20 cellular contexts compared by ENCODE assay signal in genomic region chr12:49282302-49282701, GRCh38. TPM values are rescaled to one million over a fixed set of nuclear protein-coding genes. Genes with fewer than 3 reads are reported as not detected.
DNase-seq lines count a peak whose midpoint lies in the region; ATAC-seq, FAIRE-seq and TF ChIP-seq lines count a peak whose summit lies in the region.
"Had no signal": no experiment of that assay in that cellular context is flagged by ENCODE, and none has a peak within 500 bp of the region (broad histone marks: within the 10 kb centered on the region; RNA-seq: fewer than 3 reads in every experiment).

No MANE protein-coding gene starts in this region.

- no peak overlapping the region for H3K18ac ChIP-seq in mesendoderm (ENCODE audit: low read length)

- no TSS peak for BruUV-seq in K562 (replicated peaks; lab: Mats Ljungman, UMichigan)

- H2BK5ac ChIP-seq in mesendoderm (ENCODE audit: low read length): no peak overlapping the region

- H3K9me3 ChIP-seq in NT2/D1 (ENCODE audit: insufficient read depth, low read length): peaks cover 9% of the 10 kb centered on the region; the same call in 1 of the 2 replicates
- H3K9me3 ChIP-seq in K562 (replicated peaks; ENCODE audit: control insufficient read depth, insufficient read depth, low read depth, low read length): no peaks in the 10 kb centered on the region
- no peaks in the 10 kb centered on the region for H3K9me3 ChIP-seq in gastrocnemius medialis

- H3K4me1 ChIP-seq in NT2/D1 (ENCODE audit: insufficient read depth, insufficient read length) (peaks cover 14% of the 10 kb centered on the region), K562 (replicated peaks in 1 of 2; ENCODE audit: control insufficient read depth in 2 of 2, insufficient read depth in 2 of 2, low read length in 2 of 2) (peaks cover 12 to 16% of the 10 kb centered on the region in 2 experiments), mesendoderm (ENCODE audit: control insufficient read depth, low read depth, low read length) (no peaks in the 10 kb centered on the region), gastrocnemius medialis (no peaks in the 10 kb centered on the region)

- peak overlapping the region; percentile 5 for H3K4me3 Mint-ChIP-seq in progenitor cell of endocrine pancreas (ENCODE audit: low read depth)
- H3K4me3 Mint-ChIP-seq: CD4-positive, CD25-positive, alpha-beta regulatory T cell had no signal

- in situ Hi-C loops in K562 (cut with MboI) (no loop called here), gastrocnemius medialis (cut with MboI; ENCODE audit: low sequenced_read_pairs in 4 of 4) (no loop called here)

- no peak for TF ChIP-seq CTCF in K562 (IDR thresholded peaks at IDR 0.05 in 2 of 3, conservative IDR thresholded peaks at IDR 0.05 in 1 of 3; ENCODE audit: insufficient read depth in 2 of 3, low read depth in 1 of 3, low read length in 3 of 3)
- TF ChIP-seq CTCF in progenitor cell of endocrine pancreas (IDR thresholded peaks at IDR 0.05; ENCODE audit: unreplicated experiment): no peak
- no peak for TF ChIP-seq CTCF in gastrocnemius medialis (IDR thresholded peaks at IDR 0.05 in 4 of 5, conservative IDR thresholded peaks at IDR 0.05 in 1 of 5)

- peak overlapping the region; percentile 42 for H3K56ac ChIP-seq in mesendoderm (ENCODE audit: low read length)

- peaks cover 8% of the 10 kb centered on the region for H3K4me1 Mint-ChIP-seq in progenitor cell of endocrine pancreas (ENCODE audit: low read depth)
- H3K4me1 Mint-ChIP-seq: CD4-positive, CD25-positive, alpha-beta regulatory T cell had no signal

- intact Hi-C loops in K562 (cut with micrococcal nuclease): no loop called here
- intact Hi-C loops in gastrocnemius medialis (cut with DNase I; ENCODE audit: low total_unique reads): no loop called here

- H4K5ac ChIP-seq in mesendoderm (ENCODE audit: low read length): no peak overlapping the region

- 73% methylated on average over 4 of the region's 5 CpGs for WGBS in K562 (ENCODE audit: insufficient coverage, low coverage, missing lambda C conversion rate)
- WGBS in mesendoderm (ENCODE audit: extremely low coverage, insufficient coverage, low lambda C conversion rate): no CpG with 5 or more reads among the region's 5 CpGs

- no peak for TF ChIP-seq POLR2A in K562 (conservative IDR thresholded peaks at IDR 0.05)
- TF ChIP-seq POLR2A in gastrocnemius medialis (IDR thresholded peaks at IDR 0.05): no peak

- peak; percentile 10; the same call in 1 of the 3 replicates for ATAC-seq in K562
- no peak for ATAC-seq in gastrocnemius medialis
- ATAC-seq in HG03025 (IDR thresholded peaks at IDR 0.05; ENCODE audit: low FRiP score, unreplicated experiment): no peak
- ATAC-seq: GM12878, Panc1 had no signal

- H4K8ac ChIP-seq in mesendoderm (ENCODE audit: low read depth, low read length): no peak overlapping the region

- H2AK5ac ChIP-seq in mesendoderm (ENCODE audit: low read length): no peak overlapping the region

- FAIRE-seq in K562 (lab: Jason Lieb, UNC): no peak
- FAIRE-seq: GM12878 had no signal

- H3K4me3 ChIP-seq in NT2/D1 (ENCODE audit: insufficient read length, low read depth): no peak overlapping the region
- no peak overlapping the region for H3K4me3 ChIP-seq in K562
- no peak overlapping the region for H3K4me3 ChIP-seq in mesendoderm (ENCODE audit: low read length)
- no peak overlapping the region for H3K4me3 ChIP-seq in gastrocnemius medialis
- H3K4me3 ChIP-seq: GM12878, GM23248 had no signal

- H3K27me3 Mint-ChIP-seq in progenitor cell of endocrine pancreas: peaks cover 10% of the 10 kb centered on the region

- DNase-seq in NT2/D1 (ENCODE audit: low read depth, low spot score) (no peak), K562 (ENCODE audit: extremely low read depth in 1 of 4, low spot score in 3 of 4) (no peak), mesendoderm (no peak), progenitor cell of endocrine pancreas (ENCODE audit: low spot score, unreplicated experiment) (no peak), NCI-H446 (lab: John Stamatoyannopoulos, UW) (no peak), gastrocnemius medialis (no peak)
- DNase-seq: CD4-positive, CD25-positive, alpha-beta regulatory T cell; DMS79 treated with DMSO at 0.1 percent for 48 hours; KBM-7; NCI-H1092; NCI-H146; NCI-H2029; NCI-H2227 treated with DMSO at 0.1 percent for 48 hours; NCI-H510A treated with DMSO at 0.1 percent for 48 hours; NCI-H748 treated with DMSO at 0.1 percent for 48 hours had no signal

- H3K27me3 ChIP-seq in NT2/D1 (ENCODE audit: insufficient read depth, insufficient read length) (no peaks in the 10 kb centered on the region), K562 (ENCODE audit: control insufficient read depth in 2 of 2, insufficient read depth in 2 of 2, low read length in 2 of 2) (no peaks in the 10 kb centered on the region), mesendoderm (ENCODE audit: insufficient read depth, low read length, poor library complexity) (no peaks in the 10 kb centered on the region), gastrocnemius medialis (peaks cover 10 to 13% (median 12%) of the 10 kb centered on the region in 3 donors)

- no peak for TF ChIP-seq RAD21 in K562 (CRISPR knock-in tag; conservative IDR thresholded peaks at IDR 0.05 in 1 of 2, IDR thresholded peaks at IDR 0.05 in 1 of 2)

- no peak for TF ChIP-seq EP300 in K562 (IDR thresholded peaks at IDR 0.05; ENCODE audit: low read length)

- H2BK15ac ChIP-seq in mesendoderm (replicated peaks; ENCODE audit: low read depth): peak overlapping the region; percentile 14

- H3K23ac ChIP-seq in mesendoderm (ENCODE audit: low read length): no peak overlapping the region

- CTCF ChIA-PET in K562 (lab: Yijun Ruan, JAX; ENCODE audit: low intra/inter-chr PET ratio): no interaction called here

- H3K79me1 ChIP-seq in mesendoderm (ENCODE audit: low read length): no peaks in the 10 kb centered on the region

- H3K4ac ChIP-seq in mesendoderm (ENCODE audit: low read depth, low read length): no peak overlapping the region

- H3K79me2 ChIP-seq in K562 (ENCODE audit: control insufficient read depth, insufficient read depth, low read length): no peaks in the 10 kb centered on the region; the same call in 2 of the 3 replicates
- H3K79me2 ChIP-seq in mesendoderm (ENCODE audit: control insufficient read depth, insufficient read depth, low read length): no peaks in the 10 kb centered on the region

- H3K4me2 ChIP-seq in K562 (ENCODE audit: insufficient read depth, low read length): no peak overlapping the region
- no peak overlapping the region for H3K4me2 ChIP-seq in mesendoderm (ENCODE audit: low read length)

- H3K9me1 ChIP-seq in K562 (ENCODE audit: control insufficient read depth, insufficient read depth, low read length): no peaks in the 10 kb centered on the region

- H3K9ac ChIP-seq in NT2/D1 (ENCODE audit: insufficient read length, low read depth) (peak overlapping the region; percentile 45), K562 (ENCODE audit: insufficient read depth in 1 of 2, low read depth in 2 of 2, low read length in 2 of 2) (peak overlapping the region in 1 of 2 experiments; percentile 2; a peak in 1 of 4 replicates), mesendoderm (ENCODE audit: low read length) (no peak overlapping the region)
- H3K9ac ChIP-seq: GM23248 had no signal

- no peaks in the 10 kb centered on the region for H3K36me3 ChIP-seq in NT2/D1 (ENCODE audit: insufficient read depth, insufficient read length, low read length)
- no peaks in the 10 kb centered on the region for H3K36me3 ChIP-seq in K562 (ENCODE audit: control insufficient read depth, insufficient read depth, low read length)
- H3K36me3 ChIP-seq in mesendoderm (ENCODE audit: control insufficient read depth, insufficient read depth, low read length): no peaks in the 10 kb centered on the region
- H3K36me3 ChIP-seq in gastrocnemius medialis: no peaks in the 10 kb centered on the region

- H3K9me3 Mint-ChIP-seq in progenitor cell of endocrine pancreas (ENCODE audit: low read depth): no peaks in the 10 kb centered on the region
- H3K9me3 Mint-ChIP-seq: CD4-positive, CD25-positive, alpha-beta regulatory T cell had no signal

- H4K20me1 ChIP-seq in K562 (replicated peaks; ENCODE audit: control insufficient read depth, insufficient read depth, low read length): peaks cover 3% of the 10 kb centered on the region; the same call in 1 of the 2 replicates

- POLR2A ChIA-PET in K562 (lab: Yijun Ruan, JAX): interaction anchor here (0.6 to 4.7 kb wide), 6 partner anchors 8 to 84 kb away, joined by 3 to 34 read pairs (median 4); partner anchors contain the start of gene TUBA1C

- H3K27ac ChIP-seq in K562 (ENCODE audit: extremely low read depth, low read depth, low read length): no peak overlapping the region
- H3K27ac ChIP-seq in mesendoderm (ENCODE audit: low read depth, low read length): no peak overlapping the region
- no peak overlapping the region for H3K27ac ChIP-seq in gastrocnemius medialis
- H3K27ac ChIP-seq: GM23248 had no signal

- H2AFZ ChIP-seq in K562 (ENCODE audit: low read depth, low read length): peak overlapping the region; percentile 63
- H2AFZ ChIP-seq: GM23248 had no signal

- H3K36me3 Mint-ChIP-seq in progenitor cell of endocrine pancreas (ENCODE audit: insufficient read depth): no peaks in the 10 kb centered on the region
- H3K36me3 Mint-ChIP-seq: CD4-positive, CD25-positive, alpha-beta regulatory T cell had no signal

- no peak overlapping the region for H2BK120ac ChIP-seq in mesendoderm (ENCODE audit: low read depth, low read length)

- no peak overlapping the region for H3K27ac Mint-ChIP-seq in progenitor cell of endocrine pancreas
- H3K27ac Mint-ChIP-seq: CD4-positive, CD25-positive, alpha-beta regulatory T cell had no signal

RNA-seq across cellular contexts. Expression of gene PRPH, which starts 12.6 kb away (rescaled TPM):
- total RNA-seq in K562 (2011; cell fraction: chromatin; rRNA removed; ENCODE audit: low replicate concordance): not detected in 2 replicates
- 0.13 and 0.67 TPM in 2 replicates for total RNA-seq in K562 (2011; cell fraction: nucleolus; rRNA removed)
- total RNA-seq in K562 (2011; cell fraction: nucleoplasm; rRNA removed): 0.81 TPM in 1 of 2 replicates, not detected in the other
- total RNA-seq in K562 (2014; rRNA removed): 0.27 and 1.3 TPM in 2 replicates
- total RNA-seq in K562 (2014; rRNA removed; fragmentation: Illumina TruSeq; extraction: Trizol): 0.36 and 0.51 TPM in 2 replicates
- total RNA-seq in K562 (2015; rRNA removed; fragmentation: Illumina TruSeq; extraction: Trizol): 0.41 TPM in 1 of 2 replicates, not detected in the other
- total RNA-seq in K562 (2021): 0.81 and 1.6 TPM in 2 replicates
- polyA plus RNA-seq in K562 (2011; rRNA removed): 0.71 and 1.4 TPM in 2 replicates
- polyA plus RNA-seq in K562 (2011; cell fraction: cytosol; rRNA removed): 1.2 and 2.7 TPM in 2 replicates
- polyA plus RNA-seq in K562 (2011; cell fraction: nucleus; rRNA removed): 0.65 and 1.4 TPM in 2 replicates
- polyA plus RNA-seq in K562 (2012): 1.1 and 4.3 TPM in 2 replicates
- 0.97 and 1.3 TPM in 2 replicates for polyA plus RNA-seq in K562 (2014; fragmentation: Illumina TruSeq; extraction: Trizol)
- 1 to 10 TPM; 1.8 to 1.9 TPM for polyA plus RNA-seq in K562 (2014; fragmentation: Nextera tagmentation; extraction: Ambion mirVana)
- 1.3 TPM in 2 replicates for polyA plus RNA-seq in K562 (2014; rRNA removed)
- 0.84 TPM in 1 of 2 replicates, not detected in the other for polyA minus RNA-seq in K562 (2011; rRNA and poly(A)+ RNA removed)
- polyA minus RNA-seq in K562 (2011; cell fraction: cytosol; rRNA and poly(A)+ RNA removed): not detected in 2 replicates
- polyA minus RNA-seq in K562 (2011; cell fraction: nucleus; rRNA and poly(A)+ RNA removed): not detected in 2 replicates
- polyA plus RNA-seq in mesendoderm (2013, experiment 1 of 2): 0.49 TPM
- 0.49 TPM for polyA plus RNA-seq in mesendoderm (2013, experiment 2 of 2)
- 0.60 and 0.62 TPM in 2 replicates for total RNA-seq in progenitor cell of endocrine pancreas
- not detected for total RNA-seq in gastrocnemius medialis
- total RNA-seq: CD4-positive, CD25-positive, alpha-beta regulatory T cell; GM23248 had no signal
- polyA plus RNA-seq: BJ, GM23248 had no signal

RNA-seq across cellular contexts. Expression of gene TUBA1C, which starts 17.4 kb away (rescaled TPM):
- total RNA-seq in K562 (2011; cell fraction: chromatin; rRNA removed; ENCODE audit: low replicate concordance): 176 and 423 TPM in 2 replicates
- total RNA-seq in K562 (2011; cell fraction: nucleolus; rRNA removed): 383 and 414 TPM in 2 replicates
- 358 and 385 TPM in 2 replicates for total RNA-seq in K562 (2011; cell fraction: nucleoplasm; rRNA removed)
- total RNA-seq in K562 (2014; rRNA removed) (755 and 1,088 TPM in 2 replicates), K562 (2014; rRNA removed; fragmentation: Illumina TruSeq; extraction: Trizol) (779 and 914 TPM in 2 replicates), K562 (2015; rRNA removed; fragmentation: Illumina TruSeq; extraction: Trizol) (912 and 926 TPM in 2 replicates), K562 (2021) (839 and 845 TPM in 2 replicates), progenitor cell of endocrine pancreas (128 and 149 TPM in 2 replicates), gastrocnemius medialis (100 to 1,000 TPM in 1 of 4 donors, 10 to 100 TPM in 3; 53.9 to 130 (median 72.5) TPM)
- polyA plus RNA-seq in K562 (2011; rRNA removed) (2,698 and 3,950 TPM in 2 replicates), K562 (2014; fragmentation: Illumina TruSeq; extraction: Trizol) (2,770 and 3,012 TPM in 2 replicates), K562 (2014; fragmentation: Nextera tagmentation; extraction: Ambion mirVana) (1,000 to 10,000 TPM in 1 of 2 experiments, 100 to 1,000 TPM in 1; 776 to 1,185 TPM), K562 (2014; rRNA removed) (1,517 and 1,660 TPM in 2 replicates)
- polyA plus RNA-seq in K562 (2011; cell fraction: cytosol; rRNA removed): 6,167 and 6,224 TPM in 2 replicates
- polyA plus RNA-seq in K562 (2011; cell fraction: nucleus; rRNA removed): 965 and 1,239 TPM in 2 replicates
- polyA plus RNA-seq in K562 (2012): 1,132 and 1,153 TPM in 2 replicates
- 2,193 and 2,971 TPM in 2 replicates for polyA minus RNA-seq in K562 (2011; rRNA and poly(A)+ RNA removed)
- 751 and 929 TPM in 2 replicates for polyA minus RNA-seq in K562 (2011; cell fraction: cytosol; rRNA and poly(A)+ RNA removed)
- 192 and 360 TPM in 2 replicates for polyA minus RNA-seq in K562 (2011; cell fraction: nucleus; rRNA and poly(A)+ RNA removed)
- polyA plus RNA-seq in mesendoderm (2013, experiment 1 of 2): 1,199 TPM
- 1,164 TPM for polyA plus RNA-seq in mesendoderm (2013, experiment 2 of 2)

RNA-seq across cellular contexts. Expression of gene TROAP, which starts 40.8 kb away (rescaled TPM):
- total RNA-seq in K562 (2011; cell fraction: chromatin; rRNA removed; ENCODE audit: low replicate concordance): 116 and 289 TPM in 2 replicates
- 173 and 178 TPM in 2 replicates for total RNA-seq in K562 (2011; cell fraction: nucleolus; rRNA removed)
- 141 and 151 TPM in 2 replicates for total RNA-seq in K562 (2011; cell fraction: nucleoplasm; rRNA removed)
- total RNA-seq in K562 (2014; rRNA removed) (60.4 and 60.8 TPM in 2 replicates), K562 (2014; rRNA removed; fragmentation: Illumina TruSeq; extraction: Trizol) (39.0 and 56.5 TPM in 2 replicates), K562 (2015; rRNA removed; fragmentation: Illumina TruSeq; extraction: Trizol) (59.2 and 59.8 TPM in 2 replicates), K562 (2021) (72.9 and 83.0 TPM in 2 replicates), progenitor cell of endocrine pancreas (44.7 and 44.9 TPM in 2 replicates), gastrocnemius medialis (under 1 TPM in 1 of 4 donors, not detected in 3; 0.24 TPM)
- polyA plus RNA-seq in K562 (2011; rRNA removed) (46.4 and 61.0 TPM in 2 replicates), K562 (2014; fragmentation: Illumina TruSeq; extraction: Trizol) (171 and 183 TPM in 2 replicates), K562 (2014; fragmentation: Nextera tagmentation; extraction: Ambion mirVana) (10 to 100 TPM; 52.1 to 53.7 TPM), K562 (2014; rRNA removed) (101 and 112 TPM in 2 replicates)
- 34.7 and 45.0 TPM in 2 replicates for polyA plus RNA-seq in K562 (2011; cell fraction: cytosol; rRNA removed)
- 167 and 238 TPM in 2 replicates for polyA plus RNA-seq in K562 (2011; cell fraction: nucleus; rRNA removed)
- polyA plus RNA-seq in K562 (2012): 67.5 and 72.2 TPM in 2 replicates
- 26.0 and 27.1 TPM in 2 replicates for polyA minus RNA-seq in K562 (2011; rRNA and poly(A)+ RNA removed)
- polyA minus RNA-seq in K562 (2011; cell fraction: cytosol; rRNA and poly(A)+ RNA removed): 28.1 and 36.8 TPM in 2 replicates
- polyA minus RNA-seq in K562 (2011; cell fraction: nucleus; rRNA and poly(A)+ RNA removed): 70.8 and 123 TPM in 2 replicates
- 57.2 TPM for polyA plus RNA-seq in mesendoderm (2013, experiment 1 of 2)
- 56.2 TPM for polyA plus RNA-seq in mesendoderm (2013, experiment 2 of 2)

RNA-seq across cellular contexts. Expression of gene C1QL4, which starts 54.7 kb away (rescaled TPM):
- 0.77 and 1.9 TPM in 2 replicates for total RNA-seq in K562 (2011; cell fraction: chromatin; rRNA removed; ENCODE audit: low replicate concordance)
- total RNA-seq in K562 (2011; cell fraction: nucleolus; rRNA removed): 2.7 and 2.8 TPM in 2 replicates
- total RNA-seq in K562 (2011; cell fraction: nucleoplasm; rRNA removed): 1.3 and 1.9 TPM in 2 replicates
- total RNA-seq in K562 (2014; rRNA removed): 2.0 and 2.1 TPM in 2 replicates
- total RNA-seq in K562 (2014; rRNA removed; fragmentation: Illumina TruSeq; extraction: Trizol): 0.10 and 0.15 TPM in 2 replicates
- 0.14 and 0.23 TPM in 2 replicates for total RNA-seq in K562 (2015; rRNA removed; fragmentation: Illumina TruSeq; extraction: Trizol)
- total RNA-seq in K562 (2021): 1.4 and 1.5 TPM in 2 replicates
- polyA plus RNA-seq in K562 (2011; rRNA removed): 0.35 and 0.81 TPM in 2 replicates
- polyA plus RNA-seq in K562 (2011; cell fraction: cytosol; rRNA removed): 0.75 and 1.8 TPM in 2 replicates
- polyA plus RNA-seq in K562 (2011; cell fraction: nucleus; rRNA removed): 2.0 and 2.9 TPM in 2 replicates
- 0.64 and 1.00 TPM in 2 replicates for polyA plus RNA-seq in K562 (2012)
- polyA plus RNA-seq in K562 (2014; fragmentation: Illumina TruSeq; extraction: Trizol): 0.31 and 0.61 TPM in 2 replicates
- under 1 TPM; 0.08 to 0.10 TPM for polyA plus RNA-seq in K562 (2014; fragmentation: Nextera tagmentation; extraction: Ambion mirVana)
- polyA plus RNA-seq in K562 (2014; rRNA removed): 1.2 and 1.3 TPM in 2 replicates
- 0.18 TPM in 1 of 2 replicates, not detected in the other for polyA minus RNA-seq in K562 (2011; rRNA and poly(A)+ RNA removed)
- 0.38 and 1.0 TPM in 2 replicates for polyA minus RNA-seq in K562 (2011; cell fraction: cytosol; rRNA and poly(A)+ RNA removed)
- 0.94 and 1.00 TPM in 2 replicates for polyA minus RNA-seq in K562 (2011; cell fraction: nucleus; rRNA and poly(A)+ RNA removed)
- polyA plus RNA-seq in mesendoderm (2013, experiment 1 of 2): 0.06 TPM
- polyA plus RNA-seq in mesendoderm (2013, experiment 2 of 2): 0.04 TPM
- total RNA-seq in progenitor cell of endocrine pancreas: 0.64 and 0.79 TPM in 2 replicates
- not detected for total RNA-seq in gastrocnemius medialis
- total RNA-seq: CD4-positive, CD25-positive, alpha-beta regulatory T cell; GM12878; GM23248 had no signal
- polyA plus RNA-seq: BJ; CD4-positive, CD25-positive, alpha-beta regulatory T cell; GM23248 had no signal

Comparison
In these comparisons a context has a peak if more than half of its experiments do, and no peak if none do; other contexts are left out.
1. RNA of gene TROAP, which starts 40.8 kb away (total RNA-seq): 39.0 to 289 TPM in K562 and 44.7 to 44.9 TPM in progenitor cell of endocrine pancreas; 0.24 TPM in gastrocnemius medialis; every median in the first group is over 10 times any median in the second.